Comparison of ENCODE assay signal across 8 cellular contexts in the genomic region with DNA sequence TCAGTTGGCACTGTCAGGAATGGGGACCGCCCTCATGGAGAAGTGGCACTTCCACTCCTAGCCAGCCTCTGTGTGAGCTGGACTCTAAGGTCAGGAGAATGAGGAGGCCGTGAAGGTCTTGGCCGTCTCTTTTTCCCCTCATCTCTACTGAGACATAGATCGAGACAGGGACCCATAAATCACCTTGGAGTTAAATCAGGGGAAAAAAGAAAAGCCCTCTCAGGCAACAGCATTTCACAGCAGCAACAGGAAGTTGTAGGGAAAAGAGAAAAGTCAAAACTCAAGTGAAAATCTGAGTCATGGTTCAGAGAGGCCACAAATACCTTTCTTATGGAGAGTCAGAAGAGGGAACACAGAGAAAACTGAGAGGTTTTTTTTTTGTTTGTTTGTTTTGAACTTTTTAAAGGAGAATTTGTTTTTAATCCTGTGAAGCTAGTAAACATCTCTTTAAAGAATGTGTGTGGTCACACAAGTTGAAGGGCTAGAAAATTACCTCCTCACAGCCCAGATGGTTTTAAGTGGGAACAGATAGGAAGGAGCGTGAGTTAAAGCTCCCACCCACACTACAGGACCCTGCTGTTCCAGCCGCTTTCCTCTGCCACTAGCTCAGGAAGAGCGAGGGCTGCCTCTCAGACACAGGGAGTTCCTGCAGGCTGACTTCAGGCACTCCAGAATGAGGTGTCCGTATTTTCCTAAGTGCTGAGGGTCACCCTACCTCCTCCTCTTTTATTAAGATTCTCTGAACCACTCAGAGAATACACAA. TPM values are rescaled to one million over a fixed set of nuclear protein-coding genes. Genes with fewer than 3 reads are reported as not detected.
DNase-seq lines count a peak whose midpoint lies in the region; TF ChIP-seq lines count a peak whose summit lies in the region.

No MANE protein-coding gene starts in this region.

- H2AFZ ChIP-seq in Karpas-422 (ENCODE audit: low read length) = no peak overlapping the region

- H3K4me1 ChIP-seq in ovary (ENCODE audit: insufficient read depth) = peaks cover 9% of the 10 kb centered on the region
- no peaks in the 10 kb centered on the region for H3K4me1 ChIP-seq in Karpas-422 (ENCODE audit: low read length)

- H4K20me1 ChIP-seq in Karpas-422 (ENCODE audit: insufficient read depth, low read depth, low read length) = no peaks in the 10 kb centered on the region

- TF ChIP-seq CTCF in dorsolateral prefrontal cortex (IDR thresholded peaks at IDR 0.05 in 54 of 56, conservative IDR thresholded peaks at IDR 0.05 in 2 of 56; ENCODE audit: low read depth in 1 of 56, partially characterized antibody in 56 of 56) = no peak
- no peak for TF ChIP-seq CTCF in ovary (IDR thresholded peaks at IDR 0.05)

- H3K27me3 ChIP-seq in dorsolateral prefrontal cortex = peaks cover 0 to 4% (median 0%) of the 10 kb centered on the region in 45 donors
- H3K27me3 ChIP-seq in ovary = no peaks in the 10 kb centered on the region
- H3K27me3 ChIP-seq in Karpas-422 (ENCODE audit: low read length) = no peaks in the 10 kb centered on the region

- WGBS in ovary, 3 donors = 20 to 25% (median 21%) methylated on average over 8 of the region's 8 CpGs

- no peak overlapping the region for H3K4me2 ChIP-seq in Karpas-422 (ENCODE audit: low read depth, low read length, poor library complexity, severe bottlenecking)

- no peak for TF ChIP-seq POLR2A in ovary (IDR thresholded peaks at IDR 0.05)

- H3K79me2 ChIP-seq in Karpas-422 (ENCODE audit: low read length) = no peaks in the 10 kb centered on the region

- H3K9ac ChIP-seq in Karpas-422 (ENCODE audit: low read length) = no peak overlapping the region

- H3K9me2 ChIP-seq in Karpas-422 (replicated peaks; ENCODE audit: insufficient read depth, low read length) = no peaks in the 10 kb centered on the region

- peak; percentile 58 for DNase-seq in GM04503 (ENCODE audit: low read depth)
- peak; percentile 65 for DNase-seq in NCI-H226
- peak in 1 of 10 donors; percentile 44 for DNase-seq in dorsolateral prefrontal cortex
- no peak for DNase-seq in ovary
- DNase-seq in UCSD-AML1 (lab: John Stamatoyannopoulos, UW; ENCODE audit: unreplicated experiment) = no peak
- no peak for DNase-seq in stimulated activated CD4-positive, alpha-beta T cell treated with anti-CD3 and anti-CD28 coated beads, Interleukin-12 subunit alpha, Interleukin-12 subunit beta, amount 100 ng/mL, for 4 hours
- no peak for DNase-seq in Karpas-422
- DNase-seq in hippocampal formation (lab: John Stamatoyannopoulos, UW) = no peak

- H3K36me3 ChIP-seq in ovary = no peaks in the 10 kb centered on the region
- no peaks in the 10 kb centered on the region for H3K36me3 ChIP-seq in Karpas-422 (ENCODE audit: insufficient read depth, low read length)

- intact Hi-C loops in dorsolateral prefrontal cortex (cut with DNase I) = no loop called here
- intact Hi-C loops in ovary (cut with DNase I) = no loop called here

- TF ChIP-seq EP300 in ovary (IDR thresholded peaks at IDR 0.05) = no peak

- no peaks in the 10 kb centered on the region for H3K9me3 ChIP-seq in ovary
- H3K9me3 ChIP-seq in Karpas-422 (ENCODE audit: low read length) = no peaks in the 10 kb centered on the region

- H3K27ac ChIP-seq in dorsolateral prefrontal cortex (peak overlapping the region in 39 of 59 donors; percentile 9 to 79 (median 51)), ovary (peak overlapping the region; percentile 46 to 74), Karpas-422 (ENCODE audit: low read length) (no peak overlapping the region)

- H3K4me3 ChIP-seq in dorsolateral prefrontal cortex (no peak overlapping the region), ovary (no peak overlapping the region), Karpas-422 (ENCODE audit: low read length) (no peak overlapping the region)

RNA-seq across cellular contexts. Expression of a gene that starts 30.6 kb away (rescaled TPM):
- total RNA-seq in dorsolateral prefrontal cortex (10 to 100 TPM in 71 of 120 experiments, 1 to 10 TPM in 49; 3.5 to 70.6 (median 10.8) TPM), ovary (10 to 100 TPM in 4 of 7 donors, 1 to 10 TPM in 3; 5.4 to 34.5 (median 12.5) TPM)
- polyA plus RNA-seq in ovary = 10 to 100 TPM; 11.7 to 24.5 TPM
- not detected in 2 replicates for total RNA-seq in Karpas-422 (2014; rRNA removed; shearing (Covaris generic); ENCODE audit: low replicate concordance)

Comparison
In these comparisons a context has a peak if more than half of its experiments do, and no peak if none do; other contexts are left out.
1. DNase-seq: peak in GM04503 (single experiment) and NCI-H226 (single experiment); none in ovary (0 of 5), UCSD-AML1 (single experiment), stimulated activated CD4-positive, alpha-beta T cell treated with anti-CD3 and anti-CD28 coated beads, Interleukin-12 subunit alpha, Interleukin-12 subunit beta, amount 100 ng/mL, for 4 hours (single experiment), Karpas-422 (single experiment) and hippocampal formation (0 of 2).